8 cellular contexts compared by ENCODE assay signal in genomic region chr12:106248849-106249371, GRCh38. TPM values are rescaled to one million over a fixed set of nuclear protein-coding genes. Genes with fewer than 3 reads are reported as not detected.
DNase-seq lines count a peak whose midpoint lies in the region; ATAC-seq, FAIRE-seq and TF ChIP-seq lines count a peak whose summit lies in the region.

No MANE protein-coding gene starts in this region.

- POLR2A ChIA-PET in HepG2 (lab: Yijun Ruan, JAX) = interaction anchor here (0.9 to 2.3 kb wide), 6 partner anchors 18 to 52 kb away, joined by 3 to 13 read pairs (median 4); no protein-coding TSS in a partner anchor

- TF ChIP-seq CTCF in cardiac fibroblast (IDR thresholded peaks at IDR 0.05; ENCODE audit: low read depth, low read length) (no peak), HepG2 (CRISPR knock-in tag; IDR thresholded peaks at IDR 0.05) (no peak)

- TF ChIP-seq EP300 in HepG2 (IDR thresholded peaks at IDR 0.05; ENCODE audit: low read depth in 2 of 2, low read length in 2 of 2) (no peak), HepG2 (CRISPR knock-in tag; IDR thresholded peaks at IDR 0.05; ENCODE audit: borderline replicate concordance) (no peak)

- peaks cover 5 to 17% of the 10 kb centered on the region in 2 donors for H3K27me3 Mint-ChIP-seq in stimulated activated naive B cell treated with anti-CD40 and anti-IgM and Interleukin-4, amounts not matched to agents 10 μg/mL and 1 μg/mL and 100 μg/mL, for 72 hours

- no peaks in the 10 kb centered on the region for H3K9me3 Mint-ChIP-seq in stimulated activated naive B cell treated with anti-CD40 and anti-IgM and Interleukin-4, amounts not matched to agents 10 μg/mL and 1 μg/mL and 100 μg/mL, for 72 hours

- H3K9ac ChIP-seq in HepG2 (ENCODE audit: insufficient read depth, low read depth, low read length) = peak overlapping the region; percentile 80

- peaks cover 1 to 3% of the 10 kb centered on the region in 2 experiments; a peak in 2 of 5 replicates for H3K36me3 ChIP-seq in HepG2 (replicated peaks in 1 of 2; ENCODE audit: control insufficient read depth in 1 of 2, insufficient read depth in 2 of 2, low read length in 2 of 2)

- H3K4me3 Mint-ChIP-seq in stimulated activated naive B cell treated with anti-CD40 and anti-IgM and Interleukin-4, amounts not matched to agents 10 μg/mL and 1 μg/mL and 100 μg/mL, for 72 hours = peak overlapping the region; percentile 66 to 76

- no peak for FAIRE-seq in HepG2 (lab: Jason Lieb, UNC)

- no peak for TF ChIP-seq RAD21 in HepG2 (CRISPR knock-in tag; IDR thresholded peaks at IDR 0.05)

- H3K4me2 ChIP-seq in HepG2 (ENCODE audit: low read depth, low read length) = peak overlapping the region; percentile 86

- peaks cover 7% of the 10 kb centered on the region for H3K79me2 ChIP-seq in HepG2 (ENCODE audit: insufficient read depth, low read length)

- H3K4me3 ChIP-seq in cardiac fibroblast (replicated peaks in 1 of 2; ENCODE audit: low read depth in 2 of 2, low read length in 2 of 2) = peak overlapping the region; percentile 66 to 89
- peak overlapping the region; percentile 59 to 90 (median 80) for H3K4me3 ChIP-seq in HepG2 (replicated peaks in 1 of 3; ENCODE audit: insufficient read depth in 1 of 3, low read depth in 2 of 3, low read length in 3 of 3)

- WGBS in HepG2 (ENCODE audit: low lambda C conversion rate) = 9% methylated on average over 11 of the region's 12 CpGs

- ATAC-seq in GM21423 (IDR thresholded peaks at IDR 0.05; ENCODE audit: unreplicated experiment) (peak; percentile 15), SK-N-SH treated with all-trans-retinoic acid at 6 μM for 48 hours (peak; percentile 7), HepG2 (peak; percentile 23), HG03342 (IDR thresholded peaks at IDR 0.05; ENCODE audit: unreplicated experiment) (no peak)
- peak; percentile 5 to 13 for ATAC-seq in stimulated activated naive B cell treated with anti-CD40 and anti-IgM and Interleukin-4, amounts not matched to agents 10 μg/mL and 1 μg/mL and 100 μg/mL, for 72 hours (replicated peaks)

- no peak for TF ChIP-seq POLR2A in HepG2 (IDR thresholded peaks at IDR 0.05; ENCODE audit: insufficient read depth in 1 of 2, low read depth in 2 of 2, low read length in 2 of 2)

- H2AFZ ChIP-seq in HepG2 (ENCODE audit: low read length) = no peak overlapping the region

- H3K36me3 Mint-ChIP-seq in stimulated activated naive B cell treated with anti-CD40 and anti-IgM and Interleukin-4, amounts not matched to agents 10 μg/mL and 1 μg/mL and 100 μg/mL, for 72 hours = no peaks in the 10 kb centered on the region

- peak overlapping the region; percentile 62 for H3K27ac Mint-ChIP-seq in stimulated activated naive B cell treated with anti-CD40 and anti-IgM and Interleukin-4, amounts not matched to agents 10 μg/mL and 1 μg/mL and 100 μg/mL, for 72 hours

- CTCF ChIA-PET in HepG2 (lab: Yijun Ruan, JAX; ENCODE audit: low intra/inter-chr PET ratio, low total read pairs) = no interaction called here

- peaks cover 0 to 4% of the 10 kb centered on the region in 2 experiments; a peak in 1 of 5 replicates for H3K27me3 ChIP-seq in HepG2 (ENCODE audit: control insufficient read depth in 1 of 2, insufficient read depth in 2 of 2, low read length in 2 of 2)

- H4K20me1 ChIP-seq in HepG2 (ENCODE audit: insufficient read depth, low read length) = no peaks in the 10 kb centered on the region; the same call in 1 of the 2 replicates

- no TSS peak for BruUV-seq in HepG2 (replicated peaks; lab: Mats Ljungman, UMichigan)

- peaks cover 16 to 20% of the 10 kb centered on the region in 2 donors for H3K4me1 Mint-ChIP-seq in stimulated activated naive B cell treated with anti-CD40 and anti-IgM and Interleukin-4, amounts not matched to agents 10 μg/mL and 1 μg/mL and 100 μg/mL, for 72 hours

- H3K27ac ChIP-seq in HepG2 (ENCODE audit: extremely low read length, insufficient read depth, low read length) = peak overlapping the region; percentile 68

- intact Hi-C loops in HepG2 (cut with micrococcal nuclease; ENCODE audit: unreplicated experiment) = loop anchor here (5.0 kb wide), 1 partner anchor 98 kb away; no protein-coding TSS in a partner anchor

- in situ Hi-C loops in HepG2 (cut with HindIII; ENCODE audit: extremely low pct_ligation_motif_present, low pct_unique_long_range_greater_than_20kb) = no loop called here

- peaks cover 49% of the 10 kb centered on the region for H3K4me1 ChIP-seq in HepG2 (ENCODE audit: insufficient read depth, low read length)

- peak; percentile 59 to 75 for DNase-seq in cardiac fibroblast (ENCODE audit: low read depth in 2 of 2)
- no peak for DNase-seq in HepG2 (ENCODE audit: low spot score)
- no peak for DNase-seq in stimulated activated naive B cell treated with anti-CD40 and anti-IgM and Interleukin-4, amounts not matched to agents 10 μg/mL and 1 μg/mL and 100 μg/mL, for 72 hours
- no peak for DNase-seq in GM19240 (ENCODE audit: insufficient read length, low spot score)
- DNase-seq in occipital lobe (lab: John Stamatoyannopoulos, UW) = no peak

- H3K9me3 ChIP-seq in HepG2 (ENCODE audit: low read length) = no peaks in the 10 kb centered on the region

TF ChIP-seq in SK-N-SH treated with all-trans-retinoic acid at 6 μM for 48 hours, 23 proteins besides CTCF, POLR2A, EP300 and RAD21 (continues in another document):
- TF ChIP-seq ZNF8 (CRISPR knock-in tag; IDR thresholded peaks at IDR 0.05) = no peak
- TF ChIP-seq ZFP3 (CRISPR knock-in tag; IDR thresholded peaks at IDR 0.05) = no peak
- TF ChIP-seq ZNF565 (CRISPR knock-in tag; conservative IDR thresholded peaks at IDR 0.05; ENCODE audit: low read depth) = no peak
- no peak for TF ChIP-seq GLIS3 (CRISPR knock-in tag; IDR thresholded peaks at IDR 0.05)
- TF ChIP-seq OSR1 (CRISPR knock-in tag; IDR thresholded peaks at IDR 0.05) = no peak
- no peak for TF ChIP-seq ZFP30 (CRISPR knock-in tag; IDR thresholded peaks at IDR 0.05)

TF ChIP-seq in HepG2, 621 proteins besides CTCF, POLR2A, EP300 and RAD21 (continues in another document):
- TF ChIP-seq ZNF589 (CRISPR knock-in tag; conservative IDR thresholded peaks at IDR 0.05) = no peak

RNA-seq across cellular contexts. Expression of gene CKAP4, which starts 1.1 kb away (rescaled TPM):
- total RNA-seq in HepG2 (2016; rRNA removed; fragmentation: Illumina TruSeq; extraction: Trizol) (37.3 and 70.2 TPM in 2 replicates), occipital lobe (20.3 TPM)
- 3.7 and 3.9 TPM in 2 replicates for total RNA-seq in HepG2 (2016; cell fraction: cytosol; rRNA removed; fragmentation: Illumina TruSeq; extraction: Trizol; ENCODE audit: low read depth)
- total RNA-seq in HepG2 (2016; cell fraction: insoluble cytoplasmic fraction; rRNA removed; fragmentation: Illumina TruSeq; extraction: Trizol) = 34.6 and 68.5 TPM in 2 replicates
- 14.7 and 15.5 TPM in 2 replicates for total RNA-seq in HepG2 (2016; cell fraction: membrane; rRNA removed; fragmentation: Illumina TruSeq; extraction: Trizol)
- total RNA-seq in HepG2 (2016; cell fraction: nucleus; rRNA removed; fragmentation: Illumina TruSeq; extraction: Trizol) = 67.9 and 80.5 TPM in 2 replicates
- polyA plus RNA-seq in HepG2 (2011; rRNA removed) = 39.2 and 45.4 TPM in 2 replicates
- 30.8 and 37.4 TPM in 2 replicates for polyA plus RNA-seq in HepG2 (2011; cell fraction: cytosol; rRNA removed)
- polyA plus RNA-seq in HepG2 (2011; cell fraction: nucleus; rRNA removed) = 17.5 and 20.0 TPM in 2 replicates
- polyA plus RNA-seq in HepG2 (2012) = 76.8 and 81.5 TPM in 2 replicates
- 4.9 and 5.3 TPM in 2 replicates for polyA plus RNA-seq in HepG2 (2016; cell fraction: cytosol; fragmentation: Illumina TruSeq; extraction: Trizol; ENCODE audit: low read depth)
- polyA plus RNA-seq in HepG2 (2016; cell fraction: insoluble cytoplasmic fraction; fragmentation: Illumina TruSeq; extraction: Trizol; ENCODE audit: low read depth) = 44.7 and 53.0 TPM in 2 replicates
- polyA plus RNA-seq in HepG2 (2016; cell fraction: membrane; fragmentation: Illumina TruSeq; extraction: Trizol; ENCODE audit: low read depth) = 13.7 and 14.8 TPM in 2 replicates
- 125 and 131 TPM in 2 replicates for polyA plus RNA-seq in HepG2 (2016; cell fraction: nucleus; fragmentation: Illumina TruSeq; extraction: Trizol; ENCODE audit: insufficient read depth, low read depth)
- polyA minus RNA-seq in HepG2 (2011; rRNA and poly(A)+ RNA removed; ENCODE audit: low replicate concordance) = 17.1 and 29.8 TPM in 2 replicates
- polyA minus RNA-seq in HepG2 (2011; cell fraction: cytosol; rRNA and poly(A)+ RNA removed) = 29.4 and 33.1 TPM in 2 replicates
- polyA minus RNA-seq in HepG2 (2011; cell fraction: nucleus; rRNA and poly(A)+ RNA removed) = 11.7 and 15.9 TPM in 2 replicates

RNA-seq across cellular contexts. Expression of gene TCP11L2, which starts 53.6 kb away (rescaled TPM):
- total RNA-seq in HepG2 (2016; rRNA removed; fragmentation: Illumina TruSeq; extraction: Trizol) = 4.6 TPM in 2 replicates
- 1.1 and 1.3 TPM in 2 replicates for total RNA-seq in HepG2 (2016; cell fraction: cytosol; rRNA removed; fragmentation: Illumina TruSeq; extraction: Trizol; ENCODE audit: low read depth)
- 3.7 and 4.3 TPM in 2 replicates for total RNA-seq in HepG2 (2016; cell fraction: insoluble cytoplasmic fraction; rRNA removed; fragmentation: Illumina TruSeq; extraction: Trizol)
- 1.4 and 2.2 TPM in 2 replicates for total RNA-seq in HepG2 (2016; cell fraction: membrane; rRNA removed; fragmentation: Illumina TruSeq; extraction: Trizol)
- 5.1 and 5.6 TPM in 2 replicates for total RNA-seq in HepG2 (2016; cell fraction: nucleus; rRNA removed; fragmentation: Illumina TruSeq; extraction: Trizol)
- polyA plus RNA-seq in HepG2 (2011; rRNA removed) = 24.1 and 29.2 TPM in 2 replicates
- polyA plus RNA-seq in HepG2 (2011; cell fraction: cytosol; rRNA removed) = 10.5 and 16.7 TPM in 2 replicates
- 21.9 and 33.5 TPM in 2 replicates for polyA plus RNA-seq in HepG2 (2011; cell fraction: nucleus; rRNA removed)
- 16.7 and 20.6 TPM in 2 replicates for polyA plus RNA-seq in HepG2 (2012)
- polyA plus RNA-seq in HepG2 (2016; cell fraction: cytosol; fragmentation: Illumina TruSeq; extraction: Trizol; ENCODE audit: low read depth) = 0.17 and 0.33 TPM in 2 replicates
- 1.5 and 1.6 TPM in 2 replicates for polyA plus RNA-seq in HepG2 (2016; cell fraction: insoluble cytoplasmic fraction; fragmentation: Illumina TruSeq; extraction: Trizol; ENCODE audit: low read depth)
- 0.25 and 0.38 TPM in 2 replicates for polyA plus RNA-seq in HepG2 (2016; cell fraction: membrane; fragmentation: Illumina TruSeq; extraction: Trizol; ENCODE audit: low read depth)
- 4.4 and 4.8 TPM in 2 replicates for polyA plus RNA-seq in HepG2 (2016; cell fraction: nucleus; fragmentation: Illumina TruSeq; extraction: Trizol; ENCODE audit: insufficient read depth, low read depth)
- 9.5 and 54.7 TPM in 2 replicates for polyA minus RNA-seq in HepG2 (2011; rRNA and poly(A)+ RNA removed; ENCODE audit: low replicate concordance)
- polyA minus RNA-seq in HepG2 (2011; cell fraction: cytosol; rRNA and poly(A)+ RNA removed) = 41.0 and 60.4 TPM in 2 replicates
- 73.6 and 109 TPM in 2 replicates for polyA minus RNA-seq in HepG2 (2011; cell fraction: nucleus; rRNA and poly(A)+ RNA removed)
- 39.8 TPM for total RNA-seq in occipital lobe

Comparison
In these comparisons a context has a peak if more than half of its experiments do, and no peak if none do; other contexts are left out.
1. DNase-seq: peak in cardiac fibroblast (2 of 2); none in HepG2 (single experiment), stimulated activated naive B cell treated with anti-CD40 and anti-IgM and Interleukin-4, amounts not matched to agents 10 μg/mL and 1 μg/mL and 100 μg/mL, for 72 hours (single experiment), GM19240 (single experiment) and occipital lobe (single experiment).